In genomic region chr14:74546416-74546815, GRCh38 we compare ENCODE assay signal across 21 cellular contexts.
"Had no signal": no experiment of that assay in that cellular context is flagged by ENCODE, and none has a peak within 500 bp of the region (broad histone marks: within the 10 kb centered on the region; RNA-seq: fewer than 3 reads in every experiment).

No MANE protein-coding gene starts in this region.

- H3K9me3 ChIP-seq: esophagus squamous epithelium, lower lobe of right lung, prostate gland, stomach, upper lobe of left lung had no signal

- H3K4me1 ChIP-seq: prostate gland had no signal

- H3K27me3 ChIP-seq: esophagus squamous epithelium, stomach, upper lobe of left lung had no signal

- H3K27ac Mint-ChIP-seq: activated CD8-positive, alpha-beta T cell treated with anti-CD3 and anti-CD28 coated beads, Interleukin-2, amount 10 ng/mL, durations not matched to agents 7 days and 5 days; activated naive CD4-positive, alpha-beta T cell treated with anti-CD3 and anti-CD28 coated beads, Interleukin-2, amount 10 ng/mL, durations not matched to agents 7 days and 5 days; activated naive CD8-positive, alpha-beta T cell treated with anti-CD3 and anti-CD28 coated beads, Interleukin-2, amount 50 U/mL, for 24 hours; dendritic cell treated with granulocyte-macrophage colony-stimulating factor and Interleukin-4, amounts not matched to agents 40 ng/mL and 50 ng/mL, for 4 days had no signal

- H3K36me3 Mint-ChIP-seq: activated naive CD4-positive, alpha-beta T cell treated with anti-CD3 and anti-CD28 coated beads, Interleukin-2, amount 10 ng/mL, durations not matched to agents 7 days and 5 days had no signal

- H3K9me3 Mint-ChIP-seq: activated naive CD4-positive, alpha-beta T cell treated with anti-CD3 and anti-CD28 coated beads, Interleukin-2, amount 10 ng/mL, durations not matched to agents 7 days and 5 days; activated naive CD8-positive, alpha-beta T cell treated with anti-CD3 and anti-CD28 coated beads, Interleukin-2, amount 50 U/mL, for 24 hours; activated T-cell treated with anti-CD3 and anti-CD28 coated beads, Interleukin-2, amount 50 U/mL, for 4 hours; dendritic cell treated with granulocyte-macrophage colony-stimulating factor and Interleukin-4, amounts not matched to agents 40 ng/mL and 50 ng/mL, for 4 days had no signal

- H3K4me3 ChIP-seq: esophagus squamous epithelium, lower lobe of right lung, prostate gland, stomach, upper lobe of left lung had no signal

- H3K36me3 ChIP-seq: lower lobe of right lung, prostate gland, upper lobe of left lung had no signal

- H3K27ac ChIP-seq: esophagus squamous epithelium, lower lobe of right lung, prostate gland, stomach had no signal

- DNase-seq: activated CD4-positive, alpha-beta T cell treated with anti-CD3 and anti-CD28 coated beads for 48 hours; activated CD4-positive, CD25-positive, alpha-beta regulatory T cell; activated CD8-positive, alpha-beta memory T cell treated with anti-CD3 and anti-CD28 coated beads, Interleukin-2, amount 50 U/mL, for 4 hours; activated CD8-positive, alpha-beta T cell treated with anti-CD3 and anti-CD28 coated beads, Interleukin-2, amount 10 ng/mL, durations not matched to agents 7 days and 5 days; activated effector memory CD4-positive, alpha-beta T cell treated with Interleukin-2 at 50 U/mL for 16 hours; activated naive CD4-positive, alpha-beta T cell treated with anti-CD3 and anti-CD28 coated beads, Interleukin-2, amount 10 ng/mL, durations not matched to agents 7 days and 5 days; activated naive CD8-positive, alpha-beta T cell treated with anti-CD3 and anti-CD28 coated beads, Interleukin-2, amount 50 U/mL, for 24 hours; activated T-cell treated with anti-CD3 and anti-CD28 coated beads, Interleukin-2, amount 50 U/mL, for 4 hours; effector memory CD4-positive, alpha-beta T cell; esophagus squamous epithelium; left colon; lower lobe of right lung; right cardiac atrium; small intestine; stimulated activated CD4-positive, alpha-beta T cell treated with anti-CD3 and anti-CD28 coated beads, Interleukin-4, amount 100 ng/mL, for 1 hour; stomach; T-helper 1 cell; T-helper 9 cell had no signal

- H3K4me3 Mint-ChIP-seq: activated CD8-positive, alpha-beta T cell treated with anti-CD3 and anti-CD28 coated beads, Interleukin-2, amount 10 ng/mL, durations not matched to agents 7 days and 5 days; activated naive CD4-positive, alpha-beta T cell treated with anti-CD3 and anti-CD28 coated beads, Interleukin-2, amount 10 ng/mL, durations not matched to agents 7 days and 5 days; activated naive CD8-positive, alpha-beta T cell treated with anti-CD3 and anti-CD28 coated beads, Interleukin-2, amount 50 U/mL, for 24 hours; activated T-cell treated with anti-CD3 and anti-CD28 coated beads, Interleukin-2, amount 50 U/mL, for 4 hours; dendritic cell treated with granulocyte-macrophage colony-stimulating factor and Interleukin-4, amounts not matched to agents 40 ng/mL and 50 ng/mL, for 4 days had no signal

- H3K4me1 Mint-ChIP-seq: activated naive CD4-positive, alpha-beta T cell treated with anti-CD3 and anti-CD28 coated beads, Interleukin-2, amount 10 ng/mL, durations not matched to agents 7 days and 5 days; activated naive CD8-positive, alpha-beta T cell treated with anti-CD3 and anti-CD28 coated beads, Interleukin-2, amount 50 U/mL, for 24 hours had no signal
